25 cellular contexts compared by ENCODE assay signal in the genomic region with DNA sequence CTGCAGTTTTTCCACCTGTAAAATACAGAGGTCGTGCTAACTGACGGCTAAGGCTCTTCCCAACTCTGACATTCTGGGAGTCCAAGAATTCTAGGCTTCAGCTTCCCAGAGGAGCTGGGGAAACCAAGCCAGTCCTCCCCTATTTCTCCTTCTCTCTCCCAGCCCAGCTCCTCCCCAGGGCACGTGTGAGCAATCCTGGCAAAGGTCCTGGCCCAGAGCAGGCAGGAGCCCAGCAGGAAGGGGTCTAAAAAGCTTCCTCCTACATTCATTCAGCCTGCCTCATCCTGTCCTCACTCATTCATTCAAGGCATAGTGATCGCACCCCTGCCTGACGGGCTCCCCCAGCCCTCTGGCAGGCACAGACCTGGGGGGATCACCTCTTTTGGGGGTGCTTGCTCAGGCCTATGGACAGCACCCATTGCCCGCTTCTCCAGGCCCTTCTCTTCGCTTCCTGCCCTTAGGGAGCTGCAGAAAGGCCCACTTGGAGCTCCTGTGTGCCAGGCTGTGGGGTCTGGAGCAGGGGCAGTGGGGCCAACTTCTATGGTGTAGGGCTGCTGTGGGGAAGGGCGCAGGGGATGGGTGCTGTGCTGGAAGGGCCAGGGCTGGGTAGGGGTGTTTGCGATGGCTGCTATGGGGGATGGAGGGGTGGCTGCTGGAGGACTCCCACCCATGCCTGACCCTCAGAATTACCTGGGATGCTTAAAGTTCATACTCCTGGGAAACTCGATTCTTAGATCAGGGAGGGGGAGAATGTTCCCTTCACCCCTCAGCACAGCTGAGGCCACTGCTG. TPM values are rescaled to one million over a fixed set of nuclear protein-coding genes. Genes with fewer than 3 reads are reported as not detected.
A peak's percentile ranks its signal among the peaks of the same experiment; 100 is the strongest.
DNase-seq lines count a peak whose midpoint lies in the region; ATAC-seq and TF ChIP-seq lines count a peak whose summit lies in the region.
"Had no signal": no experiment of that assay in that cellular context is flagged by ENCODE, and none has a peak within 500 bp of the region (broad histone marks: within the 10 kb centered on the region; RNA-seq: fewer than 3 reads in every experiment).

No MANE protein-coding gene starts in this region.

- no peak overlapping the region for H3K4me2 ChIP-seq in smooth muscle cell
- H3K4me2 ChIP-seq: A549, PC-9 had no signal

- H3K27ac ChIP-seq in sigmoid colon (no peak overlapping the region), smooth muscle cell (ENCODE audit: low read depth) (no peak overlapping the region)
- H3K27ac ChIP-seq: A549, body of pancreas, C4-2B, colonic mucosa, heart right ventricle, PC-9, vagina had no signal

- no peak overlapping the region for H3K4me3 ChIP-seq in MG63
- no peak overlapping the region for H3K4me3 ChIP-seq in sigmoid colon
- no peak overlapping the region for H3K4me3 ChIP-seq in smooth muscle cell
- H3K4me3 ChIP-seq: A549, body of pancreas, colonic mucosa, heart right ventricle, PC-9, vagina had no signal

- DNase-seq in activated naive CD4-positive, alpha-beta T cell treated with anti-CD3 and anti-CD28 coated beads, Interleukin-2, amount 10 ng/mL, durations not matched to agents 7 days and 5 days = peak; percentile 8
- DNase-seq in activated naive CD4-positive, alpha-beta T cell treated with anti-CD3 and anti-CD28 coated beads for 36 hours = no peak
- peak; percentile 78 for DNase-seq in MG63
- DNase-seq in sigmoid colon = peak; percentile 49
- no peak for DNase-seq in smooth muscle cell (lab: John Stamatoyannopoulos, UW; ENCODE audit: unreplicated experiment)
- DNase-seq: activated B cell treated with CpG ODN at 0.5 μM for 24 hours; activated CD8-positive, alpha-beta T cell treated with anti-CD3 and anti-CD28 coated beads, Interleukin-2, amount 10 ng/mL, durations not matched to agents 7 days and 5 days; activated naive CD8-positive, alpha-beta T cell treated with anti-CD3 and anti-CD28 coated beads for 36 hours; activated T-cell treated with anti-CD3 and anti-CD28 coated beads, Interleukin-2, amount 50 U/mL, for 72 hours; body of pancreas; colonic mucosa; endodermal cell; heart right ventricle; NCI-H1694; NCI-H345 had no signal

- no peaks in the 10 kb centered on the region for H3K79me2 ChIP-seq in smooth muscle cell (ENCODE audit: low read depth)

- no peak overlapping the region for H2AFZ ChIP-seq in smooth muscle cell (ENCODE audit: low read depth)
- H2AFZ ChIP-seq: PC-9 had no signal

- CTCF ChIA-PET in activated naive CD4-positive, alpha-beta T cell treated with anti-CD3 and anti-CD28 coated beads, Interleukin-2, amount 10 ng/mL, durations not matched to agents 7 days and 5 days (lab: Charles Lee) = interaction anchor here (2.6 kb wide), 1 partner anchor 14 kb away, joined by 8 read pairs; no protein-coding TSS in a partner anchor
- CTCF ChIA-PET in activated naive CD4-positive, alpha-beta T cell treated with anti-CD3 and anti-CD28 coated beads for 36 hours (lab: Charles Lee) = interaction anchor here (1.2 kb wide), 1 partner anchor 235 kb away, joined by 3 read pairs; no protein-coding TSS in a partner anchor

- no peak overlapping the region for H3K4me3 Mint-ChIP-seq in activated naive CD4-positive, alpha-beta T cell treated with anti-CD3 and anti-CD28 coated beads, Interleukin-2, amount 10 ng/mL, durations not matched to agents 7 days and 5 days
- H3K4me3 Mint-ChIP-seq in activated naive CD4-positive, alpha-beta T cell treated with anti-CD3 and anti-CD28 coated beads for 36 hours = no peak overlapping the region
- H3K4me3 Mint-ChIP-seq: activated B cell treated with CpG ODN at 0.5 μM for 24 hours; activated CD8-positive, alpha-beta T cell treated with anti-CD3 and anti-CD28 coated beads, Interleukin-2, amount 10 ng/mL, durations not matched to agents 7 days and 5 days; activated naive CD8-positive, alpha-beta T cell treated with anti-CD3 and anti-CD28 coated beads for 36 hours; activated T-cell treated with anti-CD3 and anti-CD28 coated beads, Interleukin-2, amount 50 U/mL, for 72 hours; endodermal cell; IgD-negative memory B cell had no signal

- intact Hi-C loops in activated naive CD4-positive, alpha-beta T cell treated with anti-CD3 and anti-CD28 coated beads for 36 hours (cut with micrococcal nuclease) = no loop called here
- intact Hi-C loops in sigmoid colon (cut with DNase I) = no loop called here

- no peak for TF ChIP-seq EP300 in sigmoid colon (IDR thresholded peaks at IDR 0.05)

- ATAC-seq in esophagus mucosa = peak; percentile 45
- ATAC-seq in GM19397 (IDR thresholded peaks at IDR 0.05; ENCODE audit: unreplicated experiment) = no peak
- no peak for ATAC-seq in GM21737 (IDR thresholded peaks at IDR 0.05; ENCODE audit: unreplicated experiment)
- ATAC-seq: activated CD8-positive, alpha-beta T cell treated with anti-CD3 and anti-CD28 coated beads, Interleukin-2, amount 10 ng/mL, durations not matched to agents 7 days and 5 days; activated T-cell treated with anti-CD3 and anti-CD28 coated beads, Interleukin-2, amount 50 U/mL, for 72 hours; body of pancreas; heart right ventricle had no signal

- H3K36me3 ChIP-seq in MG63 (no peaks in the 10 kb centered on the region), sigmoid colon (no peaks in the 10 kb centered on the region), smooth muscle cell (ENCODE audit: low read depth) (no peaks in the 10 kb centered on the region)
- H3K36me3 ChIP-seq: colonic mucosa, heart right ventricle, vagina had no signal

- TF ChIP-seq CTCF in sigmoid colon (IDR thresholded peaks at IDR 0.05) = no peak
- no peak for TF ChIP-seq CTCF in smooth muscle cell (IDR thresholded peaks at IDR 0.05; ENCODE audit: borderline replicate concordance, insufficient read depth, poor library complexity, severe bottlenecking)

- H3F3A ChIP-seq in smooth muscle cell (ENCODE audit: low read depth) = no peaks in the 10 kb centered on the region

- TF ChIP-seq POLR2A in sigmoid colon (IDR thresholded peaks at IDR 0.05) = no peak

- no peaks in the 10 kb centered on the region for H3K9me3 ChIP-seq in MG63
- no peaks in the 10 kb centered on the region for H3K9me3 ChIP-seq in sigmoid colon
- no peaks in the 10 kb centered on the region for H3K9me3 ChIP-seq in smooth muscle cell (replicated peaks; ENCODE audit: low read depth)
- H3K9me3 ChIP-seq: A549, body of pancreas, colonic mucosa, heart right ventricle, vagina had no signal

- WGBS in sigmoid colon, 2 donors = 73 to 74% methylated on average over 10 of the region's 10 CpGs
- 76% methylated on average over 10 of the region's 10 CpGs for WGBS in smooth muscle cell (ENCODE audit: low lambda C conversion rate)

- H3K27ac Mint-ChIP-seq in activated naive CD4-positive, alpha-beta T cell treated with anti-CD3 and anti-CD28 coated beads, Interleukin-2, amount 10 ng/mL, durations not matched to agents 7 days and 5 days = no peak overlapping the region
- H3K27ac Mint-ChIP-seq in activated naive CD4-positive, alpha-beta T cell treated with anti-CD3 and anti-CD28 coated beads for 36 hours = no peak overlapping the region
- H3K27ac Mint-ChIP-seq: activated B cell treated with CpG ODN at 0.5 μM for 24 hours; activated CD8-positive, alpha-beta T cell treated with anti-CD3 and anti-CD28 coated beads, Interleukin-2, amount 10 ng/mL, durations not matched to agents 7 days and 5 days; activated naive CD8-positive, alpha-beta T cell treated with anti-CD3 and anti-CD28 coated beads for 36 hours; activated T-cell treated with anti-CD3 and anti-CD28 coated beads, Interleukin-2, amount 50 U/mL, for 72 hours; endodermal cell; IgD-negative memory B cell had no signal

- no peak overlapping the region for H3K9ac ChIP-seq in smooth muscle cell (ENCODE audit: low read depth)

- H3K27me3 ChIP-seq in MG63 = no peaks in the 10 kb centered on the region
- H3K27me3 ChIP-seq in sigmoid colon = peaks cover 0 to 37% (median 22%) of the 10 kb centered on the region in 3 donors
- H3K27me3 ChIP-seq in smooth muscle cell (ENCODE audit: low read depth) = peaks cover 19% of the 10 kb centered on the region
- H3K27me3 ChIP-seq: colonic mucosa, vagina had no signal

- H3K27me3 Mint-ChIP-seq in activated naive CD4-positive, alpha-beta T cell treated with anti-CD3 and anti-CD28 coated beads, Interleukin-2, amount 10 ng/mL, durations not matched to agents 7 days and 5 days = peaks cover 16% of the 10 kb centered on the region
- peaks cover 5% of the 10 kb centered on the region for H3K27me3 Mint-ChIP-seq in activated naive CD4-positive, alpha-beta T cell treated with anti-CD3 and anti-CD28 coated beads for 36 hours (ENCODE audit: low read depth)

- no peaks in the 10 kb centered on the region for H4K20me1 ChIP-seq in smooth muscle cell (ENCODE audit: low read depth)

- no peaks in the 10 kb centered on the region for H3K4me1 Mint-ChIP-seq in activated naive CD4-positive, alpha-beta T cell treated with anti-CD3 and anti-CD28 coated beads, Interleukin-2, amount 10 ng/mL, durations not matched to agents 7 days and 5 days
- H3K4me1 Mint-ChIP-seq in activated naive CD4-positive, alpha-beta T cell treated with anti-CD3 and anti-CD28 coated beads for 36 hours (ENCODE audit: low read depth) = no peaks in the 10 kb centered on the region
- H3K4me1 Mint-ChIP-seq: activated B cell treated with CpG ODN at 0.5 μM for 24 hours; activated naive CD8-positive, alpha-beta T cell treated with anti-CD3 and anti-CD28 coated beads for 36 hours; endodermal cell; IgD-negative memory B cell had no signal

- no peaks in the 10 kb centered on the region for H3K9me3 Mint-ChIP-seq in activated naive CD4-positive, alpha-beta T cell treated with anti-CD3 and anti-CD28 coated beads, Interleukin-2, amount 10 ng/mL, durations not matched to agents 7 days and 5 days
- H3K9me3 Mint-ChIP-seq in activated naive CD4-positive, alpha-beta T cell treated with anti-CD3 and anti-CD28 coated beads for 36 hours = no peaks in the 10 kb centered on the region
- H3K9me3 Mint-ChIP-seq: activated B cell treated with CpG ODN at 0.5 μM for 24 hours; activated naive CD8-positive, alpha-beta T cell treated with anti-CD3 and anti-CD28 coated beads for 36 hours; activated T-cell treated with anti-CD3 and anti-CD28 coated beads, Interleukin-2, amount 50 U/mL, for 72 hours; endodermal cell had no signal

- H3K4me1 ChIP-seq in sigmoid colon (no peaks in the 10 kb centered on the region), smooth muscle cell (ENCODE audit: low read depth) (no peaks in the 10 kb centered on the region)
- H3K4me1 ChIP-seq: A549, body of pancreas, colonic mucosa, heart right ventricle had no signal

- H3K36me3 Mint-ChIP-seq in activated naive CD4-positive, alpha-beta T cell treated with anti-CD3 and anti-CD28 coated beads, Interleukin-2, amount 10 ng/mL, durations not matched to agents 7 days and 5 days = no peaks in the 10 kb centered on the region
- H3K36me3 Mint-ChIP-seq in activated naive CD4-positive, alpha-beta T cell treated with anti-CD3 and anti-CD28 coated beads for 36 hours (ENCODE audit: low read depth) = no peaks in the 10 kb centered on the region
- H3K36me3 Mint-ChIP-seq: activated naive CD8-positive, alpha-beta T cell treated with anti-CD3 and anti-CD28 coated beads for 36 hours; IgD-negative memory B cell had no signal

RNA-seq across cellular contexts. Expression of a gene that starts 9.8 kb away (rescaled TPM):
- not detected for total RNA-seq in activated naive CD4-positive, alpha-beta T cell treated with anti-CD3 and anti-CD28 coated beads for 36 hours
- not detected in 2 replicates for total RNA-seq in MG63 (2014; rRNA removed; shearing (Covaris generic); ENCODE audit: low replicate concordance)
- not detected for total RNA-seq in esophagus mucosa
- 1 to 10 TPM in 1 of 4 donors, under 1 TPM in 2, not detected in 1; 0.36 to 1.9 (median 0.54) TPM for total RNA-seq in sigmoid colon
- under 1 TPM in 1 of 3 donors, not detected in 2; 0.42 TPM for polyA plus RNA-seq in sigmoid colon
- total RNA-seq in smooth muscle cell = 0.18 TPM in 1 of 2 replicates, not detected in the other
- 0.30 TPM in 1 of 2 replicates, not detected in the other for polyA plus RNA-seq in smooth muscle cell
- total RNA-seq: activated B cell treated with CpG ODN at 0.5 μM for 24 hours; activated CD8-positive, alpha-beta T cell treated with anti-CD3 and anti-CD28 coated beads, Interleukin-2, amount 10 ng/mL, durations not matched to agents 7 days and 5 days; activated naive CD8-positive, alpha-beta T cell treated with anti-CD3 and anti-CD28 coated beads for 36 hours; activated T-cell treated with anti-CD3 and anti-CD28 coated beads, Interleukin-2, amount 50 U/mL, for 72 hours; endodermal cell; PC-9; T-helper 2 cell treated with Interferon-gamma antibody and Interleukin-4, amounts not matched to agents 100 ng/mL and 5 ng/mL, for 36 hours had no signal
- polyA plus RNA-seq: heart right ventricle had no signal

RNA-seq across cellular contexts. Expression of a gene that starts 25.0 kb away (rescaled TPM):
- total RNA-seq in activated naive CD4-positive, alpha-beta T cell treated with anti-CD3 and anti-CD28 coated beads for 36 hours = not detected
- total RNA-seq in MG63 (2014; rRNA removed; shearing (Covaris generic); ENCODE audit: low replicate concordance) = not detected in 2 replicates
- total RNA-seq in esophagus mucosa (not detected), sigmoid colon (not detected), smooth muscle cell (not detected in 2 replicates)
- polyA plus RNA-seq in sigmoid colon (not detected), smooth muscle cell (not detected in 2 replicates)
- total RNA-seq: activated B cell treated with CpG ODN at 0.5 μM for 24 hours; activated CD8-positive, alpha-beta T cell treated with anti-CD3 and anti-CD28 coated beads, Interleukin-2, amount 10 ng/mL, durations not matched to agents 7 days and 5 days; activated naive CD8-positive, alpha-beta T cell treated with anti-CD3 and anti-CD28 coated beads for 36 hours; activated T-cell treated with anti-CD3 and anti-CD28 coated beads, Interleukin-2, amount 50 U/mL, for 72 hours; body of pancreas; colonic mucosa; endodermal cell; lower leg skin; PC-9; T-helper 2 cell treated with Interferon-gamma antibody and Interleukin-4, amounts not matched to agents 100 ng/mL and 5 ng/mL, for 36 hours; vagina had no signal
- polyA plus RNA-seq: A549, heart right ventricle, IgD-negative memory B cell had no signal

Comparison
In these comparisons a context has a peak if more than half of its experiments do, and no peak if none do; other contexts are left out.
1. DNase-seq: peak in activated naive CD4-positive, alpha-beta T cell treated with anti-CD3 and anti-CD28 coated beads, Interleukin-2, amount 10 ng/mL, durations not matched to agents 7 days and 5 days (single experiment), MG63 (single experiment) and sigmoid colon (single experiment); none in activated naive CD4-positive, alpha-beta T cell treated with anti-CD3 and anti-CD28 coated beads for 36 hours (single experiment) and smooth muscle cell (single experiment).